Comparison of ENCODE assay signal across 16 cellular contexts in genomic region chr10:48696535-48696873, GRCh38. TPM values are rescaled to one million over a fixed set of nuclear protein-coding genes. Genes with fewer than 3 reads are reported as not detected.
DNase-seq lines count a peak whose midpoint lies in the region; ATAC-seq and TF ChIP-seq lines count a peak whose summit lies in the region.
"Had no signal": no experiment of that assay in that cellular context is flagged by ENCODE, and none has a peak within 500 bp of the region (broad histone marks: within the 10 kb centered on the region; RNA-seq: fewer than 3 reads in every experiment).

No MANE protein-coding gene starts in this region.

- peak overlapping the region in 3 of 4 donors; percentile 30 to 73 (median 38) for H3K4me3 Mint-ChIP-seq in IgD-negative memory B cell
- H3K4me3 Mint-ChIP-seq in activated T-helper 17 cell treated with anti-CD3 and anti-CD28 coated beads, Interleukin-2, amount 50 U/mL, for 72 hours = no peak overlapping the region
- H3K4me3 Mint-ChIP-seq in osteocyte (ENCODE audit: unreplicated experiment) = no peak overlapping the region
- H3K4me3 Mint-ChIP-seq: CD4-positive, alpha-beta memory T cell; H9 had no signal

- H3K4me1 Mint-ChIP-seq in IgD-negative memory B cell (peaks cover 70 to 89% (median 85%) of the 10 kb centered on the region in 3 donors), osteocyte (ENCODE audit: unreplicated experiment) (no peaks in the 10 kb centered on the region)
- no peaks in the 10 kb centered on the region for H3K4me1 Mint-ChIP-seq in activated T-helper 17 cell treated with anti-CD3 and anti-CD28 coated beads, Interleukin-2, amount 50 U/mL, for 72 hours
- H3K4me1 Mint-ChIP-seq: CD4-positive, alpha-beta memory T cell had no signal

- H3K9me3 ChIP-seq in spleen = no peaks in the 10 kb centered on the region
- H3K9me3 ChIP-seq: BE2C had no signal

- H3K27me3 ChIP-seq in spleen (replicated peaks in 1 of 7) = no peaks in the 10 kb centered on the region
- H3K27me3 ChIP-seq: BE2C had no signal

- H3K9me3 Mint-ChIP-seq in IgD-negative memory B cell (no peaks in the 10 kb centered on the region), osteocyte (ENCODE audit: unreplicated experiment) (no peaks in the 10 kb centered on the region)
- H3K9me3 Mint-ChIP-seq in activated T-helper 17 cell treated with anti-CD3 and anti-CD28 coated beads, Interleukin-2, amount 50 U/mL, for 72 hours = no peaks in the 10 kb centered on the region
- H3K9me3 Mint-ChIP-seq: CD4-positive, alpha-beta memory T cell; H9 had no signal

- H3K36me3 ChIP-seq in spleen = peaks cover 0 to 52% (median 0%) of the 10 kb centered on the region in 6 donors
- H3K36me3 ChIP-seq: BE2C had no signal

- WGBS in spleen, 5 donors = 62 to 89% (median 84%) methylated on average over 4 of the region's 4 CpGs

- ATAC-seq in activated T-helper 17 cell treated with anti-CD3 and anti-CD28 coated beads, Interleukin-2, amount 50 U/mL, for 72 hours (replicated peaks) = peak; percentile 2

- DNase-seq in islet precursor cell = peak; percentile 32
- peak; percentile 63 for DNase-seq in osteocyte (ENCODE audit: extremely low spot score, unreplicated experiment)
- DNase-seq in spleen = no peak
- DNase-seq in GM19240 (ENCODE audit: insufficient read length, low spot score) = no peak
- DNase-seq in NCI-H2171 (lab: John Stamatoyannopoulos, UW) = no peak
- DNase-seq in 8988T = no peak
- DNase-seq: BE2C; CD4-positive, alpha-beta memory T cell; DMS79; EL; GOT3; H9; IMR-90 had no signal

- peak overlapping the region; percentile 88 to 96 (median 90) for H3K27ac Mint-ChIP-seq in IgD-negative memory B cell
- H3K27ac Mint-ChIP-seq in activated T-helper 17 cell treated with anti-CD3 and anti-CD28 coated beads, Interleukin-2, amount 50 U/mL, for 72 hours = no peak overlapping the region
- no peak overlapping the region for H3K27ac Mint-ChIP-seq in osteocyte (ENCODE audit: unreplicated experiment)
- H3K27ac Mint-ChIP-seq: CD4-positive, alpha-beta memory T cell had no signal

- no peak for TF ChIP-seq POLR2A in spleen (IDR thresholded peaks at IDR 0.05)

- peaks cover 4 to 100% (median 25%) of the 10 kb centered on the region in 6 donors for H3K4me1 ChIP-seq in spleen
- H3K4me1 ChIP-seq: BE2C had no signal

- intact Hi-C loops in spleen (cut with DNase I; ENCODE audit: low total_unique reads) = no loop called here

- H3K4me3 ChIP-seq in spleen = no peak overlapping the region

- peak overlapping the region in 1 of 8 donors; percentile 26 for H3K27ac ChIP-seq in spleen
- H3K27ac ChIP-seq: C4-2B had no signal

- H3K36me3 Mint-ChIP-seq in IgD-negative memory B cell = peaks cover 5% of the 10 kb centered on the region
- H3K36me3 Mint-ChIP-seq in activated T-helper 17 cell treated with anti-CD3 and anti-CD28 coated beads, Interleukin-2, amount 50 U/mL, for 72 hours (ENCODE audit: low read depth) = no peaks in the 10 kb centered on the region
- H3K36me3 Mint-ChIP-seq in osteocyte (ENCODE audit: unreplicated experiment) = no peaks in the 10 kb centered on the region
- H3K36me3 Mint-ChIP-seq: CD4-positive, alpha-beta memory T cell had no signal

- no peak for TF ChIP-seq CTCF in osteocyte (IDR thresholded peaks at IDR 0.05)
- TF ChIP-seq CTCF in spleen (IDR thresholded peaks at IDR 0.05 in 8 of 11, conservative IDR thresholded peaks at IDR 0.05 in 3 of 11) = no peak

- peaks cover 2% of the 10 kb centered on the region for H3K27me3 Mint-ChIP-seq in IgD-negative memory B cell
- peaks cover 5% of the 10 kb centered on the region for H3K27me3 Mint-ChIP-seq in activated T-helper 17 cell treated with anti-CD3 and anti-CD28 coated beads, Interleukin-2, amount 50 U/mL, for 72 hours
- peaks cover 19% of the 10 kb centered on the region for H3K27me3 Mint-ChIP-seq in osteocyte (ENCODE audit: unreplicated experiment)

RNA-seq across cellular contexts. Expression of gene WDFY4, which starts 11.8 kb away (rescaled TPM):
- polyA plus RNA-seq in IgD-negative memory B cell = 78.7 TPM
- under 1 TPM; 0.35 to 0.90 TPM for total RNA-seq in activated T-helper 17 cell treated with anti-CD3 and anti-CD28 coated beads, Interleukin-2, amount 50 U/mL, for 72 hours
- not detected in 2 replicates for total RNA-seq in osteocyte
- 100 to 1,000 TPM in 3 of 7 donors, 10 to 100 TPM in 4; 72.1 to 120 (median 96.8) TPM for total RNA-seq in spleen
- polyA plus RNA-seq in spleen = 10 to 100 TPM; 31.7 to 49.7 (median 39.0) TPM
- total RNA-seq: H9, IMR-90 had no signal
- polyA plus RNA-seq: IMR-90 had no signal

Comparison
In these comparisons a context has a peak if more than half of its experiments do, and no peak if none do; other contexts are left out.
1. H3K27ac Mint-ChIP-seq: peak in IgD-negative memory B cell (3 of 3); none in activated T-helper 17 cell treated with anti-CD3 and anti-CD28 coated beads, Interleukin-2, amount 50 U/mL, for 72 hours (single experiment) and osteocyte (single experiment).
2. H3K4me3 Mint-ChIP-seq: peak in IgD-negative memory B cell (3 of 4); none in activated T-helper 17 cell treated with anti-CD3 and anti-CD28 coated beads, Interleukin-2, amount 50 U/mL, for 72 hours (single experiment) and osteocyte (single experiment).
3. DNase-seq: peak in islet precursor cell (single experiment) and osteocyte (single experiment); none in spleen (single experiment), GM19240 (single experiment), NCI-H2171 (single experiment) and 8988T (single experiment).
4. RNA of gene WDFY4, which starts 11.8 kb away (total RNA-seq): 72.1 to 120 TPM in spleen; 0.35 to 0.90 TPM in activated T-helper 17 cell treated with anti-CD3 and anti-CD28 coated beads, Interleukin-2, amount 50 U/mL, for 72 hours and not detected in osteocyte; every median in the first group is over 10 times any median in the second.